Comparison of ENCODE assay signal across 11 cellular contexts in the genomic region with DNA sequence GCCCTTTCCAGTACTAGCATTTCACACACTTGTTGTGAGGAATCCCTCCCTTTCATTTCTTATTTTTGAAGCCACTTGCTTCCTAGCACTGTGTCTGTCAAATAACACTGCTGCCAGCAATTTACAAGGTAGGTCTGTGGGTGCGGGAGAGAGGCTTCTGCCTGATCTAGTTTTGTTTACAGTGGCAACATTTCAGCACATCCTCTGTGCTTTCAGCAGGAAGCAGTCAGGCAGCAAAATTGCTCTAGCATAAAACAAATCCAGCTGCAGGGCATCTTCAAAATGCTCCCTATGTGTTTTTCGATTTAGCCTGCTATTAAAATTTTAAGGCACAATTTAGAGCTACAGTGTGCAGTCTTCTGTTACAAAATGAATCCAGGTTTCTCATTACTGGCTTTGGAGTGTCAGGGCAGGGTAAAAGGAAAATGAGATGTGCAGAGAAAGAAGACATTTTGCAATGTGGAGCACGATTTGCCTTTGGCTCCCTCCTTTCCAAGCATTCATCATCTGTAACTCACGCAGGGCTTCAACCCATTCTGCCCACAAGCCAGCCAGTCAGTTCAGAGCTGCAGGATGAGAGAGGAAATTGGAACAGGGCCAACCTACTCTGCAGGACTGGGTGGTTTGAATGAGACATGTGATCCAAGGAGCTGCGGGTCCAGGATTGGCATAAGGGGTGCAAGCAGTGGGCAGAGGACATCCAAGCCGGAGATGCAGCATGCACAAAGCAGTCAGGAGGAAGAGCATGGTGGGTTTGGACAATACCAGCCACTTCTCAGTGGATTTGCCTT.
DNase-seq lines count a peak whose midpoint lies in the region; ATAC-seq and TF ChIP-seq lines count a peak whose summit lies in the region.
"Had no signal": no experiment of that assay in that cellular context is flagged by ENCODE, and none has a peak within 500 bp of the region (broad histone marks: within the 10 kb centered on the region; RNA-seq: fewer than 3 reads in every experiment).

No MANE protein-coding gene starts in this region.

- ATAC-seq in stimulated activated effector memory CD8-positive, alpha-beta T cell treated with anti-CD3 and anti-CD28 coated beads, Interleukin-12 subunit alpha, Interleukin-12 subunit beta, amount 100 ng/mL, for 72 hours: no peak
- no peak for ATAC-seq in activated T-cell treated with anti-CD3 and anti-CD28 coated beads, Interleukin-2, amount 50 U/mL, for 4 hours
- ATAC-seq: left lung had no signal

- no peaks in the 10 kb centered on the region for H3K36me3 Mint-ChIP-seq in stimulated activated effector memory CD8-positive, alpha-beta T cell treated with anti-CD3 and anti-CD28 coated beads, Interleukin-12 subunit alpha, Interleukin-12 subunit beta, amount 100 ng/mL, for 72 hours
- no peaks in the 10 kb centered on the region for H3K36me3 Mint-ChIP-seq in activated T-cell treated with anti-CD3 and anti-CD28 coated beads, Interleukin-2, amount 50 U/mL, for 4 hours (ENCODE audit: insufficient read depth)

- DNase-seq in AG08395 (ENCODE audit: low spot score) (peak; percentile 43), LNCaP clone FGC (ENCODE audit: low read depth) (peak; percentile 85), amygdala (lab: John Stamatoyannopoulos, UW) (peak in 51 of 56 donors; percentile 8 to 75 (median 36)), islet precursor cell (peak; percentile 53), tibial artery (no peak)
- DNase-seq in stimulated activated effector memory CD8-positive, alpha-beta T cell treated with anti-CD3 and anti-CD28 coated beads, Interleukin-12 subunit alpha, Interleukin-12 subunit beta, amount 100 ng/mL, for 72 hours (ENCODE audit: low spot score in 2 of 2): no peak
- no peak for DNase-seq in stimulated activated CD4-positive, alpha-beta T cell treated with anti-CD3 and anti-CD28 coated beads, Interleukin-2, amount 100 ng/mL, for 24 hours
- no peak for DNase-seq in activated T-cell treated with anti-CD3 and anti-CD28 coated beads, Interleukin-2, amount 50 U/mL, for 4 hours
- DNase-seq: activated T-cell treated with anti-CD3 and anti-CD28 coated beads, Interleukin-2, amount 50 U/mL, for 24 hours; left lung; stimulated activated CD4-positive, alpha-beta T cell treated with anti-CD3 and anti-CD28 coated beads, Interleukin-4, amount 100 ng/mL, for 24 hours had no signal

- H3K4me3 Mint-ChIP-seq in stimulated activated effector memory CD8-positive, alpha-beta T cell treated with anti-CD3 and anti-CD28 coated beads, Interleukin-12 subunit alpha, Interleukin-12 subunit beta, amount 100 ng/mL, for 72 hours: no peak overlapping the region
- H3K4me3 Mint-ChIP-seq in activated T-cell treated with anti-CD3 and anti-CD28 coated beads, Interleukin-2, amount 50 U/mL, for 4 hours: no peak overlapping the region
- H3K4me3 Mint-ChIP-seq: activated T-cell treated with anti-CD3 and anti-CD28 coated beads, Interleukin-2, amount 50 U/mL, for 24 hours had no signal

- no peaks in the 10 kb centered on the region for H3K9me3 Mint-ChIP-seq in stimulated activated effector memory CD8-positive, alpha-beta T cell treated with anti-CD3 and anti-CD28 coated beads, Interleukin-12 subunit alpha, Interleukin-12 subunit beta, amount 100 ng/mL, for 72 hours
- H3K9me3 Mint-ChIP-seq in activated T-cell treated with anti-CD3 and anti-CD28 coated beads, Interleukin-2, amount 50 U/mL, for 4 hours: no peaks in the 10 kb centered on the region
- H3K9me3 Mint-ChIP-seq: activated T-cell treated with anti-CD3 and anti-CD28 coated beads, Interleukin-2, amount 50 U/mL, for 24 hours had no signal

- no peak for TF ChIP-seq CTCF in LNCaP clone FGC (IDR thresholded peaks at IDR 0.05; ENCODE audit: control insufficient read depth, extremely low read depth, insufficient read depth)
- TF ChIP-seq CTCF in tibial artery (IDR thresholded peaks at IDR 0.05): no peak

- no peak overlapping the region for H3K27ac ChIP-seq in tibial artery
- H3K27ac ChIP-seq: left lung had no signal

- H3K27ac Mint-ChIP-seq in stimulated activated effector memory CD8-positive, alpha-beta T cell treated with anti-CD3 and anti-CD28 coated beads, Interleukin-12 subunit alpha, Interleukin-12 subunit beta, amount 100 ng/mL, for 72 hours: no peak overlapping the region
- H3K27ac Mint-ChIP-seq: activated T-cell treated with anti-CD3 and anti-CD28 coated beads, Interleukin-2, amount 50 U/mL, for 24 hours had no signal

- H3K36me3 ChIP-seq in tibial artery: no peaks in the 10 kb centered on the region
- H3K36me3 ChIP-seq: left lung had no signal

- H3K9me3 ChIP-seq in tibial artery: no peaks in the 10 kb centered on the region
- H3K9me3 ChIP-seq: left lung had no signal

- intact Hi-C loops in tibial artery (cut with DNase I; ENCODE audit: low total_unique reads): no loop called here

- no peaks in the 10 kb centered on the region for H3K4me1 Mint-ChIP-seq in stimulated activated effector memory CD8-positive, alpha-beta T cell treated with anti-CD3 and anti-CD28 coated beads, Interleukin-12 subunit alpha, Interleukin-12 subunit beta, amount 100 ng/mL, for 72 hours
- H3K4me1 Mint-ChIP-seq in activated T-cell treated with anti-CD3 and anti-CD28 coated beads, Interleukin-2, amount 50 U/mL, for 4 hours (ENCODE audit: low read depth): no peaks in the 10 kb centered on the region

- no peaks in the 10 kb centered on the region for H3K27me3 ChIP-seq in tibial artery
- H3K27me3 ChIP-seq: left lung had no signal

- H3K27me3 Mint-ChIP-seq in activated T-cell treated with anti-CD3 and anti-CD28 coated beads, Interleukin-2, amount 50 U/mL, for 4 hours (ENCODE audit: low read depth): peaks cover 10% of the 10 kb centered on the region

- H3K4me1 ChIP-seq in tibial artery: no peaks in the 10 kb centered on the region
- H3K4me1 ChIP-seq: left lung had no signal

- no peak overlapping the region for H3K4me3 ChIP-seq in LNCaP clone FGC (ENCODE audit: low read depth, low read length)
- no peak overlapping the region for H3K4me3 ChIP-seq in tibial artery
- H3K4me3 ChIP-seq: left lung had no signal

Comparison
In these comparisons a context has a peak if more than half of its experiments do, and no peak if none do; other contexts are left out.
1. DNase-seq: peak in AG08395 (single experiment), LNCaP clone FGC (single experiment), amygdala (51 of 56) and islet precursor cell (single experiment); none in tibial artery (0 of 2), stimulated activated effector memory CD8-positive, alpha-beta T cell treated with anti-CD3 and anti-CD28 coated beads, Interleukin-12 subunit alpha, Interleukin-12 subunit beta, amount 100 ng/mL, for 72 hours (0 of 2), stimulated activated CD4-positive, alpha-beta T cell treated with anti-CD3 and anti-CD28 coated beads, Interleukin-2, amount 100 ng/mL, for 24 hours (0 of 2) and activated T-cell treated with anti-CD3 and anti-CD28 coated beads, Interleukin-2, amount 50 U/mL, for 4 hours (single experiment).